10 cellular contexts compared by ENCODE assay signal in the genomic region with DNA sequence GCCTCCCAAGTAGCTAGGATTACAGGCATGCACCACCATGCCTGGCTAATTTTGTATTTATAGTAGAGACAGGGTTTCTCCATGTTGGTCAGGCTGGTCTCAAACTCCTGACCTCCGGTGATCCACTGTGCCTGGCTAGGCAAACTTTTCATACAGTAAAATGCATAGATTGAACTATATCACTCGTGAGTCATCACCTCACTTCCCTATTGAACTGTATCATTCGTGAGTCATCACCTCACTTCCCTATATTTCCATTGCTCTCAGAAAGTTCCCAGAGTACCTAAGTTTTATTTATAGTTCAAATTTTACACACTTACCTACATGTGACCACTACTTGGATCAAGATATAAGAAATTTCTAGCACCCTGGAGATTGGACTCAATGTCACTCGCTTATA.
DNase-seq lines count a peak whose midpoint lies in the region; ATAC-seq and TF ChIP-seq lines count a peak whose summit lies in the region.
"Had no signal": no experiment of that assay in that cellular context is flagged by ENCODE, and none has a peak within 500 bp of the region (broad histone marks: within the 10 kb centered on the region; RNA-seq: fewer than 3 reads in every experiment).

No MANE protein-coding gene starts in this region.

- H3K4me1 ChIP-seq in spleen: peaks cover 14 to 91% (median 51%) of the 10 kb centered on the region in 6 donors

- H3K27ac Mint-ChIP-seq in activated CD4-positive, alpha-beta T cell treated with anti-CD3 and anti-CD28 coated beads, Interleukin-2, amount 10 ng/mL, durations not matched to agents 7 days and 5 days: peak overlapping the region; percentile 95
- peak overlapping the region; percentile 91 to 93 for H3K27ac Mint-ChIP-seq in effector memory CD8-positive, alpha-beta T cell

- POLR2A ChIA-PET in activated CD4-positive, alpha-beta T cell treated with anti-CD3 and anti-CD28 coated beads, Interleukin-2, amount 10 ng/mL, durations not matched to agents 7 days and 5 days (lab: Charles Lee): no interaction called here

- CTCF ChIA-PET in activated CD4-positive, alpha-beta T cell treated with anti-CD3 and anti-CD28 coated beads, Interleukin-2, amount 10 ng/mL, durations not matched to agents 7 days and 5 days (lab: Charles Lee): interaction anchor here (1.1 to 1.2 kb wide), 2 partner anchors 15 to 188 kb away, joined by 4 to 5 read pairs; no protein-coding TSS in a partner anchor

- intact Hi-C loops in spleen (cut with DNase I; ENCODE audit: low total_unique reads): no loop called here

- in situ Hi-C loops in GM13977 (cut with MboI; ENCODE audit: low pct_unique_long_range_greater_than_20kb, low sequenced_read_pairs, unreplicated experiment): no loop called here

- WGBS in spleen, 5 donors: 49 to 67% (median 61%) methylated on average over 4 of the region's 4 CpGs

- peaks cover 58% of the 10 kb centered on the region for H3K4me1 Mint-ChIP-seq in activated CD4-positive, alpha-beta T cell treated with anti-CD3 and anti-CD28 coated beads, Interleukin-2, amount 10 ng/mL, durations not matched to agents 7 days and 5 days
- H3K4me1 Mint-ChIP-seq in effector memory CD8-positive, alpha-beta T cell (ENCODE audit: low read depth in 2 of 2): peaks cover 27 to 32% of the 10 kb centered on the region in 2 donors

- no peaks in the 10 kb centered on the region for H3K9me3 ChIP-seq in spleen
- H3K9me3 ChIP-seq: tibial artery had no signal

- ATAC-seq in effector memory CD8-positive, alpha-beta T cell (replicated peaks): no peak
- no peak for ATAC-seq in HG03378 (IDR thresholded peaks at IDR 0.05; ENCODE audit: unreplicated experiment)

- no peaks in the 10 kb centered on the region for H3K9me3 Mint-ChIP-seq in activated CD4-positive, alpha-beta T cell treated with anti-CD3 and anti-CD28 coated beads, Interleukin-2, amount 10 ng/mL, durations not matched to agents 7 days and 5 days
- no peaks in the 10 kb centered on the region for H3K9me3 Mint-ChIP-seq in effector memory CD8-positive, alpha-beta T cell
- H3K9me3 Mint-ChIP-seq: brain had no signal

- no peak for DNase-seq in activated CD4-positive, alpha-beta T cell treated with anti-CD3 and anti-CD28 coated beads, Interleukin-2, amount 10 ng/mL, durations not matched to agents 7 days and 5 days
- no peak for DNase-seq in activated CD4-positive, alpha-beta T cell treated with anti-CD3 and anti-CD28 coated beads for 1 hour
- peak; percentile 47 for DNase-seq in RPMI7951 (ENCODE audit: low read depth)
- no peak for DNase-seq in effector memory CD8-positive, alpha-beta T cell
- no peak for DNase-seq in spleen
- DNase-seq in glomerular visceral epithelial cell (ENCODE audit: extremely low spot score): no peak
- no peak for DNase-seq in GM13977 (ENCODE audit: low spot score)
- DNase-seq: tibial artery had no signal

- TF ChIP-seq POLR2A in spleen (IDR thresholded peaks at IDR 0.05): no peak

- H3K36me3 Mint-ChIP-seq in activated CD4-positive, alpha-beta T cell treated with anti-CD3 and anti-CD28 coated beads, Interleukin-2, amount 10 ng/mL, durations not matched to agents 7 days and 5 days (ENCODE audit: low read depth): peaks cover 52% of the 10 kb centered on the region
- H3K36me3 Mint-ChIP-seq in effector memory CD8-positive, alpha-beta T cell (ENCODE audit: insufficient read depth): peaks cover 56% of the 10 kb centered on the region

- no peaks in the 10 kb centered on the region for H3K27me3 ChIP-seq in spleen (replicated peaks in 1 of 7)
- H3K27me3 ChIP-seq: tibial artery had no signal

- no peak overlapping the region for H3K4me3 Mint-ChIP-seq in activated CD4-positive, alpha-beta T cell treated with anti-CD3 and anti-CD28 coated beads, Interleukin-2, amount 10 ng/mL, durations not matched to agents 7 days and 5 days
- H3K4me3 Mint-ChIP-seq in effector memory CD8-positive, alpha-beta T cell: peak overlapping the region in 1 of 2 donors; percentile 83
- H3K4me3 Mint-ChIP-seq: brain had no signal

- TF ChIP-seq CTCF in spleen (IDR thresholded peaks at IDR 0.05 in 8 of 11, conservative IDR thresholded peaks at IDR 0.05 in 3 of 11): no peak
- no peak for TF ChIP-seq CTCF in GM13977 (IDR thresholded peaks at IDR 0.05; ENCODE audit: extremely low read depth, insufficient read depth, missing control alignments)

- peaks cover 0 to 69% (median 44%) of the 10 kb centered on the region in 6 donors for H3K36me3 ChIP-seq in spleen

- peak overlapping the region in 1 of 8 donors; percentile 14 for H3K4me3 ChIP-seq in spleen
- H3K4me3 ChIP-seq: tibial artery had no signal

- peak overlapping the region; percentile 55 to 85 (median 82) for H3K27ac ChIP-seq in spleen
- H3K27ac ChIP-seq: tibial artery had no signal

- H3K27me3 Mint-ChIP-seq in activated CD4-positive, alpha-beta T cell treated with anti-CD3 and anti-CD28 coated beads, Interleukin-2, amount 10 ng/mL, durations not matched to agents 7 days and 5 days: no peaks in the 10 kb centered on the region
- H3K27me3 Mint-ChIP-seq in effector memory CD8-positive, alpha-beta T cell: no peaks in the 10 kb centered on the region
- H3K27me3 Mint-ChIP-seq: brain had no signal
